ENCODE assay signal across 16 cellular contexts in genomic region chr4:46387956-46388355, GRCh38. TPM values are rescaled to one million over a fixed set of nuclear protein-coding genes. Genes with fewer than 3 reads are reported as not detected.
DNase-seq lines count a peak whose midpoint lies in the region; FAIRE-seq and TF ChIP-seq lines count a peak whose summit lies in the region.
"Had no signal": no experiment of that assay in that cellular context is flagged by ENCODE, and none has a peak within 500 bp of the region (broad histone marks: within the 10 kb centered on the region; RNA-seq: fewer than 3 reads in every experiment).

No MANE protein-coding gene starts in this region.

- TF ChIP-seq CTCF in brain (conservative IDR thresholded peaks at IDR 0.05): peak; percentile 10 to 14
- TF ChIP-seq CTCF in chondrocyte (IDR thresholded peaks at IDR 0.05): no peak
- no peak for TF ChIP-seq CTCF in WERI-Rb-1 (IDR thresholded peaks at IDR 0.05; ENCODE audit: low read depth, low read length)
- no peak for TF ChIP-seq CTCF in GM10266 (IDR thresholded peaks at IDR 0.05; ENCODE audit: control insufficient read depth, insufficient read depth, low read depth, missing control alignments)

- H2AFZ ChIP-seq in mesenchymal stem cell (ENCODE audit: low read depth, low read length): no peak overlapping the region

- H3K4me3 ChIP-seq in mesenchymal stem cell (ENCODE audit: insufficient read depth in 1 of 2, low read depth in 1 of 2, low read length in 2 of 2): no peak overlapping the region
- H3K4me3 ChIP-seq in WERI-Rb-1 (ENCODE audit: low read depth, low read length): no peak overlapping the region

- no peak overlapping the region for H2BK120ac ChIP-seq in mesenchymal stem cell (ENCODE audit: low read depth, low read length)

- H3K9me3 Mint-ChIP-seq in brain (peaks cover 0 to 17% (median 0%) of the 10 kb centered on the region in 5 experiments), chondrocyte (ENCODE audit: low read depth) (no peaks in the 10 kb centered on the region)

- H3K27me3 ChIP-seq in mesenchymal stem cell (ENCODE audit: control insufficient read depth in 1 of 2, insufficient read depth in 1 of 2, low read length in 2 of 2): peaks cover 31 to 33% of the 10 kb centered on the region in 2 experiments
- H3K27me3 ChIP-seq in WERI-Rb-1 (ENCODE audit: insufficient read depth, low read depth, severe bottlenecking): no peaks in the 10 kb centered on the region

- no peak overlapping the region for H3K9ac ChIP-seq in mesenchymal stem cell (ENCODE audit: low read length)

- H3K4me1 ChIP-seq in mesenchymal stem cell (ENCODE audit: control insufficient read depth, insufficient read depth, low read depth, low read length): peaks cover 16% of the 10 kb centered on the region

- no peak overlapping the region for H3K14ac ChIP-seq in mesenchymal stem cell (ENCODE audit: low read length in 2 of 2)

- H3K79me1 ChIP-seq in mesenchymal stem cell (replicated peaks; ENCODE audit: low read length, poor library complexity, severe bottlenecking): no peaks in the 10 kb centered on the region

- no peak overlapping the region for H3K18ac ChIP-seq in mesenchymal stem cell (ENCODE audit: low read depth in 1 of 2, low read length in 2 of 2)

- H2BK5ac ChIP-seq in mesenchymal stem cell (ENCODE audit: low read depth, low read length, poor library complexity, severe bottlenecking): no peak overlapping the region

- no CpG with 5 or more reads among the region's 3 CpGs for whole genome bisulfite sequencing in mesenchymal stem cell

- H3K4me2 ChIP-seq in mesenchymal stem cell (ENCODE audit: low read length, poor library complexity, severe bottlenecking): no peak overlapping the region

- H3K36me3 ChIP-seq in mesenchymal stem cell (ENCODE audit: control insufficient read depth in 1 of 2, insufficient read depth in 2 of 2, low read depth in 1 of 2, low read length in 2 of 2) (no peaks in the 10 kb centered on the region), WERI-Rb-1 (no peaks in the 10 kb centered on the region)

- H3K23ac ChIP-seq in mesenchymal stem cell (ENCODE audit: low read length in 2 of 2): no peak overlapping the region

- H3K27me3 Mint-ChIP-seq in brain (peaks cover 37% of the 10 kb centered on the region), chondrocyte (ENCODE audit: low read depth) (peaks cover 61% of the 10 kb centered on the region)

- no peak overlapping the region for H3K4ac ChIP-seq in mesenchymal stem cell (ENCODE audit: low read depth in 1 of 2, low read length in 2 of 2)

- no peak overlapping the region for H2BK12ac ChIP-seq in mesenchymal stem cell (ENCODE audit: low read length in 2 of 2)

- H3K4me1 Mint-ChIP-seq in brain: peaks cover 38% of the 10 kb centered on the region
- H3K4me1 Mint-ChIP-seq in chondrocyte (ENCODE audit: low read depth): peaks cover 15% of the 10 kb centered on the region

- no peak overlapping the region for H2BK15ac ChIP-seq in mesenchymal stem cell (ENCODE audit: low read depth, poor library complexity, severe bottlenecking)

- peak; percentile 28 for FAIRE-seq in G401.6 (lab: Jason Lieb, UNC)
- FAIRE-seq: HTR-8/SVneo had no signal

- no peaks in the 10 kb centered on the region for H3K9me3 ChIP-seq in mesenchymal stem cell (ENCODE audit: control insufficient read depth, low read length)
- no peaks in the 10 kb centered on the region for H3K9me3 ChIP-seq in WERI-Rb-1 (ENCODE audit: severe bottlenecking)

- no peak overlapping the region for H4K8ac ChIP-seq in mesenchymal stem cell (ENCODE audit: low read length)

- no peak overlapping the region for H3K27ac Mint-ChIP-seq in brain
- H3K27ac Mint-ChIP-seq in chondrocyte (ENCODE audit: unreplicated experiment): no peak overlapping the region
- H3K27ac Mint-ChIP-seq: CD8-positive, alpha-beta memory T cell had no signal

- peaks cover 6% of the 10 kb centered on the region for H3K36me3 Mint-ChIP-seq in brain
- H3K36me3 Mint-ChIP-seq in chondrocyte (ENCODE audit: low read depth): peaks cover 3% of the 10 kb centered on the region
- H3K36me3 Mint-ChIP-seq: CD8-positive, alpha-beta memory T cell had no signal

- H3K4me3 Mint-ChIP-seq in brain: peak overlapping the region in 3 of 5 experiments; percentile 85 to 97 (median 93)
- H3K4me3 Mint-ChIP-seq in chondrocyte (ENCODE audit: unreplicated experiment): no peak overlapping the region
- H3K4me3 Mint-ChIP-seq: CD8-positive, alpha-beta memory T cell had no signal

- H4K91ac ChIP-seq in mesenchymal stem cell (ENCODE audit: low read length): no peak overlapping the region

- H3K27ac ChIP-seq in mesenchymal stem cell (ENCODE audit: low read length, poor library complexity, severe bottlenecking) (no peak overlapping the region), WERI-Rb-1 (no peak overlapping the region)

- DNase-seq in mesenchymal stem cell (peak; percentile 33), chondrocyte (ENCODE audit: low spot score) (no peak), WERI-Rb-1 (no peak), GM10266 (ENCODE audit: extremely low spot score) (no peak), NCI-H774 (lab: John Stamatoyannopoulos, UW) (no peak)
- DNase-seq: CD8-positive, alpha-beta memory T cell; DMS 273 treated with DMSO at 0.1 percent for 48 hours; NCI-H1048; NCI-H2107; NCI-H226; NCI-H526; OCI-M1 had no signal

- H2AK5ac ChIP-seq in mesenchymal stem cell (ENCODE audit: low read length, severe bottlenecking): no peak overlapping the region

RNA-seq across cellular contexts. Expression of gene GABRA2, which starts 2.0 kb away (rescaled TPM):
- polyA plus RNA-seq in brain (ENCODE audit: insufficient read depth, low read depth, low replicate concordance): 3.6 TPM
- 21.3 TPM for polyA plus RNA-seq in mesenchymal stem cell (2013, experiment 1 of 2)
- 21.7 TPM for polyA plus RNA-seq in mesenchymal stem cell (2013, experiment 2 of 2)
- total RNA-seq in chondrocyte: not detected in 3 replicates
- total RNA-seq: CD8-positive, alpha-beta memory T cell had no signal
- polyA plus RNA-seq: BJ; CD8-positive, alpha-beta memory T cell had no signal

Comparison
In these comparisons a context has a peak if more than half of its experiments do, and no peak if none do; other contexts are left out.
1. CTCF ChIP-seq: peak in brain (2 of 2); none in chondrocyte (single experiment), WERI-Rb-1 (single experiment) and GM10266 (single experiment).